18 cellular contexts compared by ENCODE assay signal in the genomic region with DNA sequence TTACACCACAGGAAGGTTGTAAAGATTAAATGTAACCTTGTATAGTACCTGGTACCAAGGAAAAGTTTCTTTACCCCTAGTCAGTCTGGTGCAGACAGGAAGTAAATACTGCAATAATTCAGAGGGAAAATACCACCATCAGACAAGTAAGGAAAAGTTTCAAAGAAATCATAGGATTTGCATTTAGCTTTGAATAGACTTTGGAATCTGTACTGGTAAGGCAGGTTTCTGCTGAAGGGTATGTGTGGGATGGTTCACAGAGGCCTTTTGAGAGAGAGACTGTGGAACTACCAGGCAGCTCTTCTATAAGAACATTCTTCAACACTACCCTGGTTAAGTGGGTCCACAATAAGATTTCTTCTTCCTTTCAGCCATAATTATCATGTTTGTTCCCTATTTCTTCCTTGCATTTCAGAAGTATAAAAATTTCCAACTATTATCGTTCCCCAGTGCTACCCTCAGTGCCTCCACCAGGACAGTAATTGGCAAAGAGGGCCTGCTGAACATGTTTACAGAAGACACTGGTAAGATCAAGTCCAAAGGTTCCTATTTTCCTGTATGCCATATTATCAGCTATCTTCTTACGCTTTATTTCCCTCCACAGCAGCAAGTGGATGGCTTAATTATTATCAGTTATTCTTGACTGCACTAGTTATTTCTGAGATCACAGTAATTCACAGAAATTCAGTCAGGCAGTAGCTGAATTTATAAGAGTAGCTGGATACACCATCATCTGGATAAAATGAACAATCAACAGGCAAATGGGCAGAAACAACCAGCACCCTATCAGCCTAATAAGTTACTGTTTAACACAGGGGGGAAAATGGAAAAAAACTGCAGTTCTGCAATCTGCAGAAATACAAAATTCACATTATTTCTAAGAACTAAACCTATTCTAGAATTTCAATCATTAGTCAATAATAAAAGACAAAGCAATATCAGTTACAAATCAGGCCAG. TPM values are rescaled to one million over a fixed set of nuclear protein-coding genes. Genes with fewer than 3 reads are reported as not detected.
DNase-seq lines count a peak whose midpoint lies in the region; ATAC-seq, FAIRE-seq and TF ChIP-seq lines count a peak whose summit lies in the region.
"Had no signal": no experiment of that assay in that cellular context is flagged by ENCODE, and none has a peak within 500 bp of the region (broad histone marks: within the 10 kb centered on the region; RNA-seq: fewer than 3 reads in every experiment).

No MANE protein-coding gene starts in this region.

- H3K27me3 Mint-ChIP-seq in progenitor cell of endocrine pancreas, result no peaks in the 10 kb centered on the region

- no peak for TF ChIP-seq EP300 in gastroesophageal sphincter (IDR thresholded peaks at IDR 0.05)

- H3K4me3 ChIP-seq in right atrium auricular region, result no peak overlapping the region
- no peak overlapping the region for H3K4me3 ChIP-seq in gastroesophageal sphincter

- H3K9me3 Mint-ChIP-seq in progenitor cell of endocrine pancreas (ENCODE audit: low read depth), result no peaks in the 10 kb centered on the region
- H3K9me3 Mint-ChIP-seq: T-helper 2 cell treated with Interferon-gamma antibody and Interleukin-4, amounts not matched to agents 5 μg/mL and 100 μg/mL, for 36 hours had no signal

- peaks cover 41% of the 10 kb centered on the region for H3K4me1 Mint-ChIP-seq in progenitor cell of endocrine pancreas (ENCODE audit: low read depth)

- intact Hi-C loops in left ventricle myocardium superior (cut with micrococcal nuclease), result no loop called here

- WGBS in gastroesophageal sphincter (ENCODE audit: low coverage in 1 of 2), 2 donors, result 95 to 100% methylated on average over 2 of the region's 2 CpGs

- peaks cover 0 to 84% of the 10 kb centered on the region in 2 donors for H3K4me1 ChIP-seq in right atrium auricular region
- H3K4me1 ChIP-seq in gastroesophageal sphincter, result peaks cover 35 to 83% (median 52%) of the 10 kb centered on the region in 3 donors

- FAIRE-seq in D721Med (lab: Jason Lieb, UNC), result no peak
- FAIRE-seq in GM12891 (lab: Jason Lieb, UNC), result no peak
- FAIRE-seq: H1 had no signal

- no peak for ATAC-seq in left ventricle myocardium superior
- ATAC-seq in gastroesophageal sphincter, result no peak
- ATAC-seq: Right ventricle myocardium inferior had no signal

- DNase-seq in right atrium auricular region (ENCODE audit: low spot score) (no peak), left ventricle myocardium superior (no peak), progenitor cell of endocrine pancreas (ENCODE audit: low spot score, unreplicated experiment) (no peak), D721Med (ENCODE audit: insufficient read length, low spot score) (no peak), NCI-H2196 treated with DMSO at 0.1 percent for 48 hours (lab: John Stamatoyannopoulos, UW; ENCODE audit: unreplicated experiment) (no peak), GM12891 (ENCODE audit: insufficient read length, low spot score) (no peak), SIG-M5 (lab: John Stamatoyannopoulos, UW) (no peak)
- DNase-seq: activated gamma-delta T cell; aorta; GDM1; glutamatergic neuron; NCI-H1436; NCI-H345; NK-92 treated with Interleukin-12 subunit alpha and Interleukin-12 subunit beta, amount 100 ng/mL, for 24 hours had no signal

- TF ChIP-seq POLR2A in gastroesophageal sphincter (IDR thresholded peaks at IDR 0.05) (no peak), GM12891 (IDR thresholded peaks at IDR 0.05; ENCODE audit: low read depth, low read length) (no peak)

- TF ChIP-seq CTCF in right atrium auricular region (IDR thresholded peaks at IDR 0.05) (no peak), gastroesophageal sphincter (IDR thresholded peaks at IDR 0.05) (no peak), progenitor cell of endocrine pancreas (IDR thresholded peaks at IDR 0.05; ENCODE audit: unreplicated experiment) (no peak), D721Med (IDR thresholded peaks at IDR 0.05; ENCODE audit: insufficient read depth, missing control alignments) (no peak)

- peaks cover 13% of the 10 kb centered on the region for H3K36me3 Mint-ChIP-seq in progenitor cell of endocrine pancreas (ENCODE audit: insufficient read depth)

- H3K27ac ChIP-seq in right atrium auricular region (peak overlapping the region; percentile 83 to 87), gastroesophageal sphincter (peak overlapping the region; percentile 59 to 88 (median 82))

- H3K9me3 ChIP-seq in right atrium auricular region, result no peaks in the 10 kb centered on the region
- no peaks in the 10 kb centered on the region for H3K9me3 ChIP-seq in gastroesophageal sphincter

- peak overlapping the region; percentile 32 for H3K4me3 Mint-ChIP-seq in progenitor cell of endocrine pancreas (ENCODE audit: low read depth)
- H3K4me3 Mint-ChIP-seq: T-helper 2 cell treated with Interferon-gamma antibody and Interleukin-4, amounts not matched to agents 5 μg/mL and 100 μg/mL, for 36 hours had no signal

- H3K27ac Mint-ChIP-seq in progenitor cell of endocrine pancreas, result peak overlapping the region; percentile 34
- H3K27ac Mint-ChIP-seq: T-helper 2 cell treated with Interferon-gamma antibody and Interleukin-4, amounts not matched to agents 5 μg/mL and 100 μg/mL, for 36 hours had no signal

- H3K36me3 ChIP-seq in right atrium auricular region, result peaks cover 11% of the 10 kb centered on the region
- H3K36me3 ChIP-seq in gastroesophageal sphincter, result peaks cover 0 to 28% of the 10 kb centered on the region in 2 donors

- H3K27me3 ChIP-seq in right atrium auricular region (no peaks in the 10 kb centered on the region), gastroesophageal sphincter (no peaks in the 10 kb centered on the region)

TF ChIP-seq in GM12891, 5 proteins besides CTCF, POLR2A, EP300 and RAD21:
- TF ChIP-seq POU2F2 (IDR thresholded peaks at IDR 0.05; ENCODE audit: low read depth, low read length), result no peak
- TF ChIP-seq SPI1 (IDR thresholded peaks at IDR 0.05; ENCODE audit: low read depth, low read length), result no peak
- no peak for TF ChIP-seq PAX5 (IDR thresholded peaks at IDR 0.05; ENCODE audit: insufficient read depth, low read length, severe bottlenecking)
- no peak for TF ChIP-seq TAF1 (IDR thresholded peaks at IDR 0.05; ENCODE audit: low read depth, low read length)
- TF ChIP-seq POLR2AphosphoS5 (IDR thresholded peaks at IDR 0.05; ENCODE audit: low read depth, low read length), result no peak

RNA-seq across cellular contexts. Expression of gene PITPNB, which starts 48.5 kb away (rescaled TPM):
- 10 to 100 TPM; 26.3 to 43.0 TPM for total RNA-seq in right atrium auricular region
- 47.7 TPM for total RNA-seq in left ventricle myocardium superior
- total RNA-seq in gastroesophageal sphincter, result 100 to 1,000 TPM in 1 of 4 donors, 10 to 100 TPM in 3; 62.8 to 103 (median 96.6) TPM
- 72.6 and 74.4 TPM in 2 replicates for total RNA-seq in progenitor cell of endocrine pancreas
- 34.9 TPM for polyA plus RNA-seq in GM12891 (2012; ENCODE audit: low read depth, missing spikeins)
